11 cellular contexts compared by ENCODE assay signal in genomic region chr6:79646006-79646405, GRCh38. TPM values are rescaled to one million over a fixed set of nuclear protein-coding genes. Genes with fewer than 3 reads are reported as not detected.
DNase-seq lines count a peak whose midpoint lies in the region; ATAC-seq and TF ChIP-seq lines count a peak whose summit lies in the region.
"Had no signal": no experiment of that assay in that cellular context is flagged by ENCODE, and none has a peak within 500 bp of the region (broad histone marks: within the 10 kb centered on the region; RNA-seq: fewer than 3 reads in every experiment).

No MANE protein-coding gene starts in this region.

- no peaks in the 10 kb centered on the region for H3K27me3 ChIP-seq in thyroid gland
- H3K27me3 ChIP-seq: gastrocnemius medialis had no signal

- H3K36me3 ChIP-seq in thyroid gland: no peaks in the 10 kb centered on the region
- H3K36me3 ChIP-seq: gastrocnemius medialis had no signal

- H3K4me1 Mint-ChIP-seq in activated CD8-positive, alpha-beta T cell treated with anti-CD3 and anti-CD28 coated beads, Interleukin-2, amount 10 ng/mL, durations not matched to agents 7 days and 5 days (ENCODE audit: low read depth): no peaks in the 10 kb centered on the region

- no peak overlapping the region for H3K4me3 Mint-ChIP-seq in activated CD8-positive, alpha-beta T cell treated with anti-CD3 and anti-CD28 coated beads, Interleukin-2, amount 10 ng/mL, durations not matched to agents 7 days and 5 days

- no peak for TF ChIP-seq CTCF in thyroid gland (IDR thresholded peaks at IDR 0.05)

- peak; percentile 5 for DNase-seq in stimulated activated CD4-positive, alpha-beta T cell treated with anti-CD3 and anti-CD28 coated beads, Interleukin-4, amount 100 ng/mL, for 1 hour
- DNase-seq in stimulated activated CD4-positive, alpha-beta T cell treated with anti-CD3 and anti-CD28 coated beads, Interleukin-2, amount 100 ng/mL, for 48 hours: no peak
- peak; percentile 33 for DNase-seq in activated CD8-positive, alpha-beta T cell treated with anti-CD3 and anti-CD28 coated beads, Interleukin-2, amount 10 ng/mL, durations not matched to agents 7 days and 5 days
- DNase-seq in thyroid gland (no peak), hypothalamus (lab: John Stamatoyannopoulos, UW) (no peak), cerebellar nuclear complex (lab: John Stamatoyannopoulos, UW) (no peak)
- DNase-seq: EL, gastrocnemius medialis, NCI-H345 had no signal

- H3K27ac Mint-ChIP-seq in activated CD8-positive, alpha-beta T cell treated with anti-CD3 and anti-CD28 coated beads, Interleukin-2, amount 10 ng/mL, durations not matched to agents 7 days and 5 days: no peak overlapping the region

- peaks cover 63 to 66% of the 10 kb centered on the region in 2 donors for H3K4me1 ChIP-seq in thyroid gland

- peak overlapping the region; percentile 10 to 94 (median 15) for H3K27ac ChIP-seq in thyroid gland

- no peak for TF ChIP-seq POLR2A in thyroid gland (IDR thresholded peaks at IDR 0.05)

- CTCF ChIA-PET in activated CD8-positive, alpha-beta T cell treated with anti-CD3 and anti-CD28 coated beads, Interleukin-2, amount 10 ng/mL, durations not matched to agents 7 days and 5 days (lab: Charles Lee): interaction anchor here (0.7 to 2.3 kb wide), 4 partner anchors 14 to 68 kb away, joined by 3 to 8 read pairs (median 4); no protein-coding TSS in a partner anchor

- no peaks in the 10 kb centered on the region for H3K36me3 Mint-ChIP-seq in activated CD8-positive, alpha-beta T cell treated with anti-CD3 and anti-CD28 coated beads, Interleukin-2, amount 10 ng/mL, durations not matched to agents 7 days and 5 days (ENCODE audit: low read depth)

- POLR2A ChIA-PET in activated CD8-positive, alpha-beta T cell treated with anti-CD3 and anti-CD28 coated beads, Interleukin-2, amount 10 ng/mL, durations not matched to agents 7 days and 5 days (lab: Charles Lee): no interaction called here

- ATAC-seq in HG03039 (IDR thresholded peaks at IDR 0.05; ENCODE audit: unreplicated experiment) (peak; percentile 58), GM21528 (IDR thresholded peaks at IDR 0.05; ENCODE audit: low FRiP score, unreplicated experiment) (no peak)
- ATAC-seq in activated CD8-positive, alpha-beta T cell treated with anti-CD3 and anti-CD28 coated beads, Interleukin-2, amount 10 ng/mL, durations not matched to agents 7 days and 5 days: peak; percentile 39
- ATAC-seq: gastrocnemius medialis had no signal

- intact Hi-C loops in thyroid gland (cut with DNase I): no loop called here

- H3K9me3 ChIP-seq in thyroid gland: no peaks in the 10 kb centered on the region
- H3K9me3 ChIP-seq: gastrocnemius medialis had no signal

- H3K9me3 Mint-ChIP-seq in activated CD8-positive, alpha-beta T cell treated with anti-CD3 and anti-CD28 coated beads, Interleukin-2, amount 10 ng/mL, durations not matched to agents 7 days and 5 days (ENCODE audit: insufficient read depth): no peaks in the 10 kb centered on the region

- H3K4me3 ChIP-seq in thyroid gland (replicated peaks in 1 of 3): no peak overlapping the region
- H3K4me3 ChIP-seq: gastrocnemius medialis had no signal

- 61 to 65% methylated on average over 3 of the region's 3 CpGs for WGBS in thyroid gland, 2 donors

- peaks cover 19% of the 10 kb centered on the region for H3K27me3 Mint-ChIP-seq in activated CD8-positive, alpha-beta T cell treated with anti-CD3 and anti-CD28 coated beads, Interleukin-2, amount 10 ng/mL, durations not matched to agents 7 days and 5 days (ENCODE audit: low read depth)

RNA-seq across cellular contexts. Expression of gene SH3BGRL2, which starts 14.9 kb away (rescaled TPM):
- total RNA-seq in activated CD8-positive, alpha-beta T cell treated with anti-CD3 and anti-CD28 coated beads, Interleukin-2, amount 10 ng/mL, durations not matched to agents 7 days and 5 days: under 1 TPM; 0.13 TPM
- 100 to 1,000 TPM; 170 to 225 (median 183) TPM for total RNA-seq in thyroid gland

Comparison
In these comparisons a context has a peak if more than half of its experiments do, and no peak if none do; other contexts are left out.
1. DNase-seq: peak in stimulated activated CD4-positive, alpha-beta T cell treated with anti-CD3 and anti-CD28 coated beads, Interleukin-4, amount 100 ng/mL, for 1 hour (single experiment) and activated CD8-positive, alpha-beta T cell treated with anti-CD3 and anti-CD28 coated beads, Interleukin-2, amount 10 ng/mL, durations not matched to agents 7 days and 5 days (single experiment); none in stimulated activated CD4-positive, alpha-beta T cell treated with anti-CD3 and anti-CD28 coated beads, Interleukin-2, amount 100 ng/mL, for 48 hours (0 of 2), thyroid gland (0 of 2), hypothalamus (0 of 51) and cerebellar nuclear complex (0 of 2).
2. RNA of gene SH3BGRL2, which starts 14.9 kb away (total RNA-seq): 170 to 225 TPM in thyroid gland; 0.13 TPM in activated CD8-positive, alpha-beta T cell treated with anti-CD3 and anti-CD28 coated beads, Interleukin-2, amount 10 ng/mL, durations not matched to agents 7 days and 5 days; every median in the first group is over 100 times any median in the second.